24 cellular contexts compared by ENCODE assay signal in genomic region chr20:11232896-11233295, GRCh38.
"Had no signal": no experiment of that assay in that cellular context is flagged by ENCODE, and none has a peak within 500 bp of the region (broad histone marks: within the 10 kb centered on the region; RNA-seq: fewer than 3 reads in every experiment).

No MANE protein-coding gene starts in this region.

- H3K79me2 ChIP-seq: parathyroid adenoma had no signal

- H2AFZ ChIP-seq: parathyroid adenoma had no signal

- H3K4me3 ChIP-seq: colonic mucosa, esophagus muscularis mucosa, heart right ventricle, lung, prostate gland, sigmoid colon, skin epidermis, thoracic aorta, tibial nerve, upper lobe of left lung had no signal

- H3K9me3 ChIP-seq: colonic mucosa, esophagus muscularis mucosa, heart right ventricle, prostate gland, sigmoid colon, thoracic aorta, tibial nerve, upper lobe of left lung had no signal

- H3K27me3 ChIP-seq: colonic mucosa, esophagus muscularis mucosa, heart right ventricle, sigmoid colon, tibial nerve, upper lobe of left lung had no signal

- H3K36me3 ChIP-seq: colonic mucosa, esophagus muscularis mucosa, heart right ventricle, prostate gland, sigmoid colon, thoracic aorta, tibial nerve, upper lobe of left lung had no signal

- DNase-seq: central memory CD4-positive, alpha-beta T cell; colonic mucosa; effector memory CD4-positive, alpha-beta T cell; foreskin melanocyte; glutamatergic neuron; heart right ventricle; islet precursor cell; kidney glomerular epithelial cell; left colon; left ventricle myocardium superior; naive thymus-derived CD8-positive, alpha-beta T cell; sigmoid colon; stimulated activated CD4-positive, alpha-beta T cell treated with anti-CD3 and anti-CD28 coated beads, Interleukin-15, amount 100 ng/mL, for 24 hours; stimulated activated CD4-positive, alpha-beta T cell treated with anti-CD3 and anti-CD28 coated beads, Interleukin-2, amount 100 ng/mL, for 48 hours; stimulated activated naive B cell treated with anti-CD40 and anti-IgM and Interleukin-4, amounts not matched to agents 10 μg/mL and 1 μg/mL and 100 μg/mL, for 72 hours; upper lobe of left lung had no signal

- ATAC-seq: heart right ventricle; left colon; left ventricle myocardium superior; naive thymus-derived CD8-positive, alpha-beta T cell; right cardiac atrium; stimulated activated naive B cell treated with anti-CD40 and anti-IgM and Interleukin-4, amounts not matched to agents 10 μg/mL and 1 μg/mL and 100 μg/mL, for 72 hours had no signal

- H3K4me1 ChIP-seq: colonic mucosa, prostate gland had no signal

- H3K9ac ChIP-seq: parathyroid adenoma had no signal

- H3K27ac ChIP-seq: colonic mucosa, esophagus muscularis mucosa, heart right ventricle, parathyroid adenoma, prostate gland, sigmoid colon, skin epidermis, tibial nerve, upper lobe of left lung had no signal
